17 cellular contexts compared by ENCODE assay signal in the genomic region with DNA sequence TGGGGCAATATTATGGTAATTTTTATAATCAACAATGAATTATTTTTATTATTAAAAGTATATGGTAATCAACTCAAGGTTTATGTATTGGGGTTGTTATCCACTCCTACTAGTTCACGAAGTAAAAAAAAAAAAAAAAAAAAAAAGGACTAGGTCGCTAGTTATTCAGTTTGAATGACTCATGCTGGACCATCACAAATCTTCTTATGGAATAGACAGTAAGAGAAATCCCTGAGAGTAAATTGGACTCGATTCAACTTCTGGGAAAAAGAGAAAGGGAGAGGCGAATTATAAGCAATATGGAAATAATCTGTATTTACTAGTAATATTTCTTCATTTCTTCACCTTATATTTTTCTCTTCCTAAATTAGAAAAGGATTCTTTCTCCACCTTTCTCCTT. TPM values are rescaled to one million over a fixed set of nuclear protein-coding genes. Genes with fewer than 3 reads are reported as not detected.
A peak's percentile ranks its signal among the peaks of the same experiment; 100 is the strongest.
DNase-seq lines count a peak whose midpoint lies in the region; ATAC-seq and TF ChIP-seq lines count a peak whose summit lies in the region.
"Had no signal": no experiment of that assay in that cellular context is flagged by ENCODE, and none has a peak within 500 bp of the region (broad histone marks: within the 10 kb centered on the region; RNA-seq: fewer than 3 reads in every experiment).

No MANE protein-coding gene starts in this region.

- peaks cover 3% of the 10 kb centered on the region for H3K4me1 Mint-ChIP-seq in endodermal cell

- intact Hi-C loops in left cardiac atrium (cut with DNase I): no loop called here

- peak overlapping the region; percentile 84 for H3K4me3 ChIP-seq in endodermal cell (ENCODE audit: low read length)

- H3K27ac Mint-ChIP-seq in endodermal cell: no peak overlapping the region
- H3K27ac Mint-ChIP-seq: IgD-negative memory B cell had no signal

- H3K36me3 ChIP-seq in endodermal cell (ENCODE audit: control insufficient read depth, insufficient read depth, low read length): no peaks in the 10 kb centered on the region

- H3K4me1 ChIP-seq in endodermal cell (ENCODE audit: control insufficient read depth, insufficient read depth, low read length): peaks cover 4% of the 10 kb centered on the region

- no peak overlapping the region for H3K27ac ChIP-seq in endodermal cell (ENCODE audit: low read depth, low read length)

- no peaks in the 10 kb centered on the region for H3K27me3 ChIP-seq in endodermal cell (ENCODE audit: control insufficient read depth, insufficient read depth, low read length, poor library complexity, severe bottlenecking)

- no peaks in the 10 kb centered on the region for H3K9me3 ChIP-seq in endodermal cell (ENCODE audit: control insufficient read depth, low read length)

- H3K4me3 Mint-ChIP-seq in endodermal cell: no peak overlapping the region

- WGBS in endodermal cell (ENCODE audit: insufficient coverage in 1 of 2, insufficient read length in 1 of 2), 2 experiments: 90% methylated on average over 3 of the region's 4 CpGs; no CpG with 5 or more reads in 1 of the 2 experiments

- peaks cover 10% of the 10 kb centered on the region for H3K9me3 Mint-ChIP-seq in endodermal cell
- H3K9me3 Mint-ChIP-seq: central memory CD8-positive, alpha-beta T cell; IgD-negative memory B cell had no signal

- H3K36me3 Mint-ChIP-seq in endodermal cell (ENCODE audit: low read depth): peaks cover 6% of the 10 kb centered on the region

- ATAC-seq in left cardiac atrium: no peak

- H3K27me3 Mint-ChIP-seq in endodermal cell (ENCODE audit: insufficient read depth): peaks cover 3% of the 10 kb centered on the region

- peak; percentile 52 for DNase-seq in ELR (ENCODE audit: low read depth)
- DNase-seq in M059J (ENCODE audit: low read depth): peak; percentile 64
- no peak for DNase-seq in endodermal cell
- peak; percentile 10 for DNase-seq in renal cortical epithelial cell (ENCODE audit: low read depth)
- DNase-seq in NCI-H2171 (lab: John Stamatoyannopoulos, UW): no peak
- DNase-seq in stimulated activated CD8-positive, alpha-beta memory T cell treated with anti-CD3 and anti-CD28 coated beads, Interleukin-4, amount 100 ng/mL, for 48 hours: no peak
- no peak for DNase-seq in left cardiac atrium
- DNase-seq: activated naive CD4-positive, alpha-beta T cell treated with anti-CD3 and anti-CD28 coated beads, Interleukin-2, amount 50 U/mL, for 16 hours; CD4-positive, CD25-positive, alpha-beta regulatory T cell; GOT3; head of caudate nucleus; kidney glomerular epithelial cell; SW 1271 had no signal

- TF ChIP-seq CTCF in endodermal cell (conservative IDR thresholded peaks at IDR 0.05): no peak

- H3K9ac ChIP-seq in endodermal cell (ENCODE audit: extremely low read depth, low read length, poor library complexity, severe bottlenecking): no peak overlapping the region

RNA-seq across cellular contexts. Expression of a gene that starts 2.0 kb away (rescaled TPM):
- total RNA-seq in M059J (2014; rRNA removed; shearing (Covaris generic)): 13.6 and 17.5 TPM in 2 replicates
- total RNA-seq in endodermal cell (10 to 100 TPM; 58.2 to 91.2 TPM), renal cortical epithelial cell (20.5 and 44.5 TPM in 2 replicates), left cardiac atrium (10 to 100 TPM in 1 of 2 donors, 1 to 10 TPM in 1; 6.3 to 13.4 TPM)
- 122 TPM for polyA plus RNA-seq in endodermal cell (2013, experiment 1 of 2)
- 113 TPM for polyA plus RNA-seq in endodermal cell (2013, experiment 2 of 2)

RNA-seq across cellular contexts. Expression of a gene that starts 15.4 kb away (rescaled TPM):
- 0.20 TPM in 1 of 2 replicates, not detected in the other for total RNA-seq in M059J (2014; rRNA removed; shearing (Covaris generic))
- total RNA-seq in endodermal cell (under 1 TPM in 1 of 2 donors, not detected in 1; 0.13 TPM), renal cortical epithelial cell (0.05 TPM in 1 of 2 replicates, not detected in the other), left cardiac atrium (not detected)
- 0.28 TPM for polyA plus RNA-seq in endodermal cell (2013, experiment 1 of 2)
- 0.12 TPM for polyA plus RNA-seq in endodermal cell (2013, experiment 2 of 2)
- total RNA-seq: CD4-positive, CD25-positive, alpha-beta regulatory T cell had no signal
- polyA plus RNA-seq: CD4-positive, CD25-positive, alpha-beta regulatory T cell; IgD-negative memory B cell; thymus had no signal

RNA-seq across cellular contexts. Expression of a gene that starts 30.0 kb away (rescaled TPM):
- 0.05 TPM in 1 of 2 replicates, not detected in the other for total RNA-seq in M059J (2014; rRNA removed; shearing (Covaris generic))
- not detected for total RNA-seq in endodermal cell
- polyA plus RNA-seq in endodermal cell (2013, experiment 1 of 2): 0.07 TPM
- polyA plus RNA-seq in endodermal cell (2013, experiment 2 of 2): not detected
- total RNA-seq in renal cortical epithelial cell: 0.17 and 14.1 TPM in 2 replicates
- not detected for total RNA-seq in left cardiac atrium
- total RNA-seq: CD4-positive, CD25-positive, alpha-beta regulatory T cell; pulmonary artery endothelial cell had no signal
- polyA plus RNA-seq: CD4-positive, CD25-positive, alpha-beta regulatory T cell; IgD-negative memory B cell had no signal

RNA-seq across cellular contexts. Expression of a gene that starts 55.3 kb away (rescaled TPM):
- total RNA-seq in M059J (2014; rRNA removed; shearing (Covaris generic)): not detected in 2 replicates
- not detected for total RNA-seq in endodermal cell
- polyA plus RNA-seq in endodermal cell (2013, experiment 1 of 2): 0.14 TPM
- polyA plus RNA-seq in endodermal cell (2013, experiment 2 of 2): not detected
- total RNA-seq in renal cortical epithelial cell: not detected in 2 replicates
- total RNA-seq in left cardiac atrium: not detected
- total RNA-seq: CD4-positive, CD25-positive, alpha-beta regulatory T cell; pulmonary artery endothelial cell had no signal
- polyA plus RNA-seq: CD4-positive, CD25-positive, alpha-beta regulatory T cell; IgD-negative memory B cell had no signal

Comparison
In these comparisons a context has a peak if more than half of its experiments do, and no peak if none do; other contexts are left out.
1. DNase-seq: peak in ELR (single experiment), M059J (single experiment) and renal cortical epithelial cell (single experiment); none in endodermal cell (single experiment), NCI-H2171 (single experiment), stimulated activated CD8-positive, alpha-beta memory T cell treated with anti-CD3 and anti-CD28 coated beads, Interleukin-4, amount 100 ng/mL, for 48 hours (single experiment) and left cardiac atrium (single experiment).